In the genomic region with DNA sequence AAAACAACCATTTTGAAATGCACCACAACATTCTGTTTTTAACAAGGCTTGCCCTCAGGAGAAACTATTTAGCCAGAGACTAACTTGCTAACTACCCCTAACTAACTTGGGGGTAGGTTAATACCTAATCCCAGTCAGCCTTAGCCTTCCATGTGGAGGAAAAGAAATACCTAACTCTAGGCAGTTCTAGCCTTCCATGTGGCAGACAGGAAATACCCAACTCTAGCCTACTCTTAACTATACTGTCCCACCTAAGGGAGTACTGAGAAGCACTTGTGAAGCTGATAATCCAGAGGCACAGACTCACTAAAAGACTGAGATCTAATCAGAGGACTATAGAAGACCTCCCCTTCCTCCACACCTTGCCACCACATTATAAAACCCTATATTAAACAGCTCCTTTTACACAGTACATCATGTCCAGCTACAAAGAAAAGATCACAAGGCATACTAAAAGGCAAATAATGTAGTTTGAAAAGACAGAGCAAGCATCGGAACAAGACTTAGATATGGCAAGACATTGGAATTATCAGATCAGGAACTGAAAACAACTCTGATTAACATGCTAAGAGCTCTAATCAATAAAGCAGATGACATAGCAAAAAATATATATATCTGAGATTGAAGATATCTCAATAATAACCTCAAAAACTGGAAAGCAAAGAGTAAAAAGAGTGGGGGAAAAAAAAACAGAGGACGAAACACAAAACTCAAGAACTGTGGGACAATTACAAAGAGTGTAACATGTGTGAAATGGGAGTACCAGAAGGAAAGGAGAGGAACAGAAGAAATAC, we compare ENCODE assay signal across 1 cellular context.
TF ChIP-seq lines count a peak whose summit lies in the region.

No MANE protein-coding gene starts in this region.

TF ChIP-seq in GM23338, 12 proteins besides CTCF, POLR2A, EP300 and RAD21:
- TF ChIP-seq, protein P1, sequence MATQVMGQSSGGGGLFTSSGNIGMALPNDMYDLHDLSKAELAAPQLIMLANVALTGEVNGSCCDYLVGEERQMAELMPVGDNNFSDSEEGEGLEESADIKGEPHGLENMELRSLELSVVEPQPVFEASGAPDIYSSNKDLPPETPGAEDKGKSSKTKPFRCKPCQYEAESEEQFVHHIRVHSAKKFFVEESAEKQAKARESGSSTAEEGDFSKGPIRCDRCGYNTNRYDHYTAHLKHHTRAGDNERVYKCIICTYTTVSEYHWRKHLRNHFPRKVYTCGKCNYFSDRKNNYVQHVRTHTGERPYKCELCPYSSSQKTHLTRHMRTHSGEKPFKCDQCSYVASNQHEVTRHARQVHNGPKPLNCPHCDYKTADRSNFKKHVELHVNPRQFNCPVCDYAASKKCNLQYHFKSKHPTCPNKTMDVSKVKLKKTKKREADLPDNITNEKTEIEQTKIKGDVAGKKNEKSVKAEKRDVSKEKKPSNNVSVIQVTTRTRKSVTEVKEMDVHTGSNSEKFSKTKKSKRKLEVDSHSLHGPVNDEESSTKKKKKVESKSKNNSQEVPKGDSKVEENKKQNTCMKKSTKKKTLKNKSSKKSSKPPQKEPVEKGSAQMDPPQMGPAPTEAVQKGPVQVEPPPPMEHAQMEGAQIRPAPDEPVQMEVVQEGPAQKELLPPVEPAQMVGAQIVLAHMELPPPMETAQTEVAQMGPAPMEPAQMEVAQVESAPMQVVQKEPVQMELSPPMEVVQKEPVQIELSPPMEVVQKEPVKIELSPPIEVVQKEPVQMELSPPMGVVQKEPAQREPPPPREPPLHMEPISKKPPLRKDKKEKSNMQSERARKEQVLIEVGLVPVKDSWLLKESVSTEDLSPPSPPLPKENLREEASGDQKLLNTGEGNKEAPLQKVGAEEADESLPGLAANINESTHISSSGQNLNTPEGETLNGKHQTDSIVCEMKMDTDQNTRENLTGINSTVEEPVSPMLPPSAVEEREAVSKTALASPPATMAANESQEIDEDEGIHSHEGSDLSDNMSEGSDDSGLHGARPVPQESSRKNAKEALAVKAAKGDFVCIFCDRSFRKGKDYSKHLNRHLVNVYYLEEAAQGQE (IDR thresholded peaks at IDR 0.05; ENCODE audit: unreplicated experiment): no peak
- TF ChIP-seq STAT1 (IDR thresholded peaks at IDR 0.05; ENCODE audit: unreplicated experiment) (no peak), NANOG (IDR thresholded peaks at IDR 0.05; ENCODE audit: borderline replicate concordance) (no peak), JUNB (IDR thresholded peaks at IDR 0.05; ENCODE audit: unreplicated experiment) (no peak), ZNF114 (CRISPR knock-in tag; IDR thresholded peaks at IDR 0.05) (no peak), EZH2 (IDR thresholded peaks at IDR 0.05; ENCODE audit: low read depth, unreplicated experiment) (no peak), ZNF331 (CRISPR knock-in tag; IDR thresholded peaks at IDR 0.05; ENCODE audit: low read depth) (no peak), POLR2AphosphoS5 (IDR thresholded peaks at IDR 0.05; ENCODE audit: low read depth) (no peak), CREB1 (CRISPR knock-in tag; IDR thresholded peaks at IDR 0.05; ENCODE audit: low read depth) (no peak), EZH2phosphoT487 (IDR thresholded peaks at IDR 0.05; ENCODE audit: unreplicated experiment) (no peak)
- TF ChIP-seq, protein P2, sequence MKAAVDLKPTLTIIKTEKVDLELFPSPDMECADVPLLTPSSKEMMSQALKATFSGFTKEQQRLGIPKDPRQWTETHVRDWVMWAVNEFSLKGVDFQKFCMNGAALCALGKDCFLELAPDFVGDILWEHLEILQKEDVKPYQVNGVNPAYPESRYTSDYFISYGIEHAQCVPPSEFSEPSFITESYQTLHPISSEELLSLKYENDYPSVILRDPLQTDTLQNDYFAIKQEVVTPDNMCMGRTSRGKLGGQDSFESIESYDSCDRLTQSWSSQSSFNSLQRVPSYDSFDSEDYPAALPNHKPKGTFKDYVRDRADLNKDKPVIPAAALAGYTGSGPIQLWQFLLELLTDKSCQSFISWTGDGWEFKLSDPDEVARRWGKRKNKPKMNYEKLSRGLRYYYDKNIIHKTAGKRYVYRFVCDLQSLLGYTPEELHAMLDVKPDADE (IDR thresholded peaks at IDR 0.05): no peak
- TF ChIP-seq, protein P3, sequence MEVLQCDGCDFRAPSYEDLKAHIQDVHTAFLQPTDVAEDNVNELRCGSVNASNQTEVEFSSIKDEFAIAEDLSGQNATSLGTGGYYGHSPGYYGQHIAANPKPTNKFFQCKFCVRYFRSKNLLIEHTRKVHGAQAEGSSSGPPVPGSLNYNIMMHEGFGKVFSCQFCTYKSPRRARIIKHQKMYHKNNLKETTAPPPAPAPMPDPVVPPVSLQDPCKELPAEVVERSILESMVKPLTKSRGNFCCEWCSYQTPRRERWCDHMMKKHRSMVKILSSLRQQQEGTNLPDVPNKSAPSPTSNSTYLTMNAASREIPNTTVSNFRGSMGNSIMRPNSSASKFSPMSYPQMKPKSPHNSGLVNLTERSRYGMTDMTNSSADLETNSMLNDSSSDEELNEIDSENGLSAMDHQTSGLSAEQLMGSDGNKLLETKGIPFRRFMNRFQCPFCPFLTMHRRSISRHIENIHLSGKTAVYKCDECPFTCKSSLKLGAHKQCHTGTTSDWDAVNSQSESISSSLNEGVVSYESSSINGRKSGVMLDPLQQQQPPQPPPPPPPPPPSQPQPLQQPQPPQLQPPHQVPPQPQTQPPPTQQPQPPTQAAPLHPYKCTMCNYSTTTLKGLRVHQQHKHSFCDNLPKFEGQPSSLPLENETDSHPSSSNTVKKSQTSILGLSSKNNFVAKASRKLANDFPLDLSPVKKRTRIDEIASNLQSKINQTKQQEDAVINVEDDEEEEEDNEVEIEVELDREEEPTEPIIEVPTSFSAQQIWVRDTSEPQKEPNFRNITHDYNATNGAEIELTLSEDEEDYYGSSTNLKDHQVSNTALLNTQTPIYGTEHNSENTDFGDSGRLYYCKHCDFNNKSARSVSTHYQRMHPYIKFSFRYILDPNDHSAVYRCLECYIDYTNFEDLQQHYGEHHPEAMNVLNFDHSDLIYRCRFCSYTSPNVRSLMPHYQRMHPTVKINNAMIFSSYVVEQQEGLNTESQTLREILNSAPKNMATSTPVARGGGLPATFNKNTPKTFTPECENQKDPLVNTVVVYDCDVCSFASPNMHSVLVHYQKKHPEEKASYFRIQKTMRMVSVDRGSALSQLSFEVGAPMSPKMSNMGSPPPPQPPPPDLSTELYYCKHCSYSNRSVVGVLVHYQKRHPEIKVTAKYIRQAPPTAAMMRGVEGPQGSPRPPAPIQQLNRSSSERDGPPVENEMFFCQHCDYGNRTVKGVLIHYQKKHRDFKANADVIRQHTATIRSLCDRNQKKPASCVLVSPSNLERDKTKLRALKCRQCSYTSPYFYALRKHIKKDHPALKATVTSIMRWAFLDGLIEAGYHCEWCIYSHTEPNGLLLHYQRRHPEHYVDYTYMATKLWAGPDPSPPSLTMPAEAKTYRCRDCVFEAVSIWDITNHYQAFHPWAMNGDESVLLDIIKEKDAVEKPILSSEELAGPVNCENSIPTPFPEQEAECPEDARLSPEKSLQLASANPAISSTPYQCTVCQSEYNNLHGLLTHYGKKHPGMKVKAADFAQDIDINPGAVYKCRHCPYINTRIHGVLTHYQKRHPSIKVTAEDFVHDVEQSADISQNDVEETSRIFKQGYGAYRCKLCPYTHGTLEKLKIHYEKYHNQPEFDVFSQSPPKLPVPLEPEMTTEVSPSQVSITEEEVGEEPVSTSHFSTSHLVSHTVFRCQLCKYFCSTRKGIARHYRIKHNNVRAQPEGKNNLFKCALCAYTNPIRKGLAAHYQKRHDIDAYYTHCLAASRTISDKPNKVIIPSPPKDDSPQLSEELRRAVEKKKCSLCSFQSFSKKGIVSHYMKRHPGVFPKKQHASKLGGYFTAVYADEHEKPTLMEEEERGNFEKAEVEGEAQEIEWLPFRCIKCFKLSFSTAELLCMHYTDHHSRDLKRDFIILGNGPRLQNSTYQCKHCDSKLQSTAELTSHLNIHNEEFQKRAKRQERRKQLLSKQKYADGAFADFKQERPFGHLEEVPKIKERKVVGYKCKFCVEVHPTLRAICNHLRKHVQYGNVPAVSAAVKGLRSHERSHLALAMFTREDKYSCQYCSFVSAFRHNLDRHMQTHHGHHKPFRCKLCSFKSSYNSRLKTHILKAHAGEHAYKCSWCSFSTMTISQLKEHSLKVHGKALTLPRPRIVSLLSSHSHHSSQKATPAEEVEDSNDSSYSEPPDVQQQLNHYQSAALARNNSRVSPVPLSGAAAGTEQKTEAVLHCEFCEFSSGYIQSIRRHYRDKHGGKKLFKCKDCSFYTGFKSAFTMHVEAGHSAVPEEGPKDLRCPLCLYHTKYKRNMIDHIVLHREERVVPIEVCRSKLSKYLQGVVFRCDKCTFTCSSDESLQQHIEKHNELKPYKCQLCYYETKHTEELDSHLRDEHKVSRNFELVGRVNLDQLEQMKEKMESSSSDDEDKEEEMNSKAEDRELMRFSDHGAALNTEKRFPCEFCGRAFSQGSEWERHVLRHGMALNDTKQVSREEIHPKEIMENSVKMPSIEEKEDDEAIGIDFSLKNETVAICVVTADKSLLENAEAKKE (CRISPR knock-in tag; IDR thresholded peaks at IDR 0.05): no peak
TF ChIP-seq in GM23338: peak in this region for 0.
